In the genomic region with DNA sequence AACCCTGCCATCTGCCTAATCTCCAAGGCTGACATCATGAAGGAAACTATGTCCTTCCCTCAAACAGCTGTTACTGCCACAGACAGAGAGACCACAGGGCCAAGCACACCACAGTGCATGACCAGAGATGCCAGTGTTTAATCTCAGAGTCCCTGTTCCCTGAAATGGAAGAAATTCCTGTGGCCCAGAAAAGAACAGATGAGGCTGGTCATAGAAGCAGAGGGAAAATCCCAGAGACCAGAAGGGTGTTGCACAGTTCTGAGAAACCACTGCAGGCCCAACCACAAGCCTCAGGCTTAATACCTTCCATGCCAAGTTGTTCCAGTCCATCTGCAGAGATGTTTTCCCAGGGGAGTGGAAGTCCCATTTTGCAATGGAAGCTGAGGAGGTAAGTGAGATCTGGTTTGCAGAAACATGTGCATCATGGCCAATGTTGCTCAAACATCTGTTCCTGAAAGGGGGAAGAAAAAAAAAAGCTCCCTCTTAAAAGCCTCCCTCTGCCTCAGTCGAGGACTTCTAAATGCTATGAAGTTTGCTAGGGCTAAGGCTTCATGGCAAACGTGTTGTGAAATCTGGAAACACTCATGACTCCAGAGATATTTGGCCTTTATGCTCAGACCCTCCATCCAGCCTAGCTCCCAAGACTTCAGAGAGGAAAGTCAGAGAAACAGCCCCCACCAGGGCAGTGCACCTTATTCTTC, we compare ENCODE assay signal across 9 cellular contexts.
DNase-seq lines count a peak whose midpoint lies in the region; ATAC-seq, FAIRE-seq and TF ChIP-seq lines count a peak whose summit lies in the region.
"Had no signal": no experiment of that assay in that cellular context is flagged by ENCODE, and none has a peak within 500 bp of the region (broad histone marks: within the 10 kb centered on the region; RNA-seq: fewer than 3 reads in every experiment).

No MANE protein-coding gene starts in this region.

- H3K27ac ChIP-seq in Karpas-422 (ENCODE audit: low read length) (0 out of 2 replicates have a peak overlapping the region, but pooled peaks have one; percentile 93), kidney (ENCODE audit: low read depth in 2 of 2, low read length in 2 of 2) (peak overlapping the region; percentile 33 to 47), thymus (ENCODE audit: low read depth) (peak overlapping the region; percentile 47), GM23338 (ENCODE audit: low read depth) (no peak overlapping the region)

- intact Hi-C loops in kidney (cut with DNase I): loop anchor here (5.0 to 10.0 kb wide), 2 partner anchors 200 to 728 kb away; partner anchors contain the start of gene NCOR2

- H4K20me1 ChIP-seq in Karpas-422 (ENCODE audit: insufficient read depth, low read depth, low read length) (no peaks in the 10 kb centered on the region), GM23338 (replicated peaks; ENCODE audit: insufficient read depth) (no peaks in the 10 kb centered on the region)

- H3K4me3 Mint-ChIP-seq in activated T-cell treated with anti-CD3 and anti-CD28 coated beads, Interleukin-2, amount 50 U/mL, for 4 hours: no peak overlapping the region
- H3K4me3 Mint-ChIP-seq in GM23338: no peak overlapping the region

- H3K4me2 ChIP-seq in Karpas-422 (ENCODE audit: low read depth, low read length, poor library complexity, severe bottlenecking) (no peak overlapping the region), GM23338 (no peak overlapping the region)

- H3K9ac ChIP-seq in Karpas-422 (ENCODE audit: low read length) (no peak overlapping the region), kidney (ENCODE audit: low read length in 2 of 2) (no peak overlapping the region)

- no peak for FAIRE-seq in kidney (lab: Jason Lieb, UNC)

- TF ChIP-seq CTCF in cardiac fibroblast (IDR thresholded peaks at IDR 0.05; ENCODE audit: low read depth, low read length): no peak
- no peak for TF ChIP-seq CTCF in kidney (IDR thresholded peaks at IDR 0.05; ENCODE audit: borderline replicate concordance, extremely low read depth, insufficient read depth)
- TF ChIP-seq CTCF in GM23338 (conservative IDR thresholded peaks at IDR 0.05; ENCODE audit: low read depth in 2 of 2): no peak

- H3K27me3 Mint-ChIP-seq in activated T-cell treated with anti-CD3 and anti-CD28 coated beads, Interleukin-2, amount 50 U/mL, for 4 hours (ENCODE audit: low read depth): peaks cover 6% of the 10 kb centered on the region
- peaks cover 9% of the 10 kb centered on the region for H3K27me3 Mint-ChIP-seq in GM23338 (ENCODE audit: insufficient read depth, low read depth, poor library complexity)

- H3K4me1 Mint-ChIP-seq in activated T-cell treated with anti-CD3 and anti-CD28 coated beads, Interleukin-2, amount 50 U/mL, for 4 hours (ENCODE audit: low read depth): peaks cover 30% of the 10 kb centered on the region
- H3K4me1 Mint-ChIP-seq in GM23338: peaks cover 2% of the 10 kb centered on the region; the same call in 2 of the 3 replicates

- no peaks in the 10 kb centered on the region; the same call in 1 of the 2 replicates for H3K36me3 ChIP-seq in Karpas-422 (ENCODE audit: insufficient read depth, low read length)
- H3K36me3 ChIP-seq in kidney (ENCODE audit: control insufficient read depth in 1 of 2, insufficient read depth in 2 of 2, low read length in 2 of 2): no peaks in the 10 kb centered on the region
- no peaks in the 10 kb centered on the region for H3K36me3 ChIP-seq in thymus (ENCODE audit: control insufficient read depth, insufficient read depth)
- H3K36me3 ChIP-seq in GM23338 (ENCODE audit: insufficient read depth): no peaks in the 10 kb centered on the region

- no peak for DNase-seq in Karpas-422
- DNase-seq in cardiac fibroblast (ENCODE audit: low read depth in 2 of 2): peak; percentile 96 to 97
- DNase-seq in kidney: no peak
- no peak for DNase-seq in NCI-H748 treated with DMSO at 0.1 percent for 48 hours (lab: John Stamatoyannopoulos, UW)
- DNase-seq in activated T-cell treated with anti-CD3 and anti-CD28 coated beads, Interleukin-2, amount 50 U/mL, for 4 hours: no peak
- DNase-seq in GM23338 (ENCODE audit: low spot score): no peak
- DNase-seq: stimulated activated CD4-positive, alpha-beta T cell treated with anti-CD3 and anti-CD28 coated beads, Interleukin-12 subunit alpha, Interleukin-12 subunit beta, amount 100 ng/mL, for 4 hours had no signal

- peaks cover 13% of the 10 kb centered on the region for H3K9me3 Mint-ChIP-seq in activated T-cell treated with anti-CD3 and anti-CD28 coated beads, Interleukin-2, amount 50 U/mL, for 4 hours
- peaks cover 35% of the 10 kb centered on the region for H3K9me3 Mint-ChIP-seq in GM23338

- peaks cover 40% of the 10 kb centered on the region for H3K4me1 ChIP-seq in Karpas-422 (ENCODE audit: low read length)
- H3K4me1 ChIP-seq in kidney (ENCODE audit: control insufficient read depth in 1 of 2, insufficient read depth in 1 of 2, low read depth in 1 of 2, low read length in 2 of 2): peaks cover 8 to 12% of the 10 kb centered on the region in 2 donors
- H3K4me1 ChIP-seq in thymus (ENCODE audit: control insufficient read depth, insufficient read depth, low read length): no peaks in the 10 kb centered on the region
- no peaks in the 10 kb centered on the region; the same call in 1 of the 2 replicates for H3K4me1 ChIP-seq in GM23338 (ENCODE audit: insufficient read depth)

- H2AFZ ChIP-seq in Karpas-422 (ENCODE audit: low read length) (no peak overlapping the region), GM23338 (no peak overlapping the region)

- H3F3A ChIP-seq in GM23338 (replicated peaks; ENCODE audit: low read depth): no peaks in the 10 kb centered on the region

- H3K9me2 ChIP-seq in Karpas-422 (replicated peaks; ENCODE audit: insufficient read depth, low read length) (no peaks in the 10 kb centered on the region), GM23338 (ENCODE audit: insufficient read depth) (no peaks in the 10 kb centered on the region)

- H3K9me3 ChIP-seq in Karpas-422 (ENCODE audit: low read length) (peaks cover 16% of the 10 kb centered on the region), kidney (ENCODE audit: control insufficient read depth in 1 of 2, low read length in 2 of 2) (peaks cover 0 to 12% of the 10 kb centered on the region in 2 donors), thymus (ENCODE audit: control insufficient read depth) (peaks cover 2% of the 10 kb centered on the region)

- no peaks in the 10 kb centered on the region for H3K79me2 ChIP-seq in Karpas-422 (ENCODE audit: low read length)
- H3K79me2 ChIP-seq in GM23338 (replicated peaks; ENCODE audit: insufficient read depth): no peaks in the 10 kb centered on the region

- H3K36me3 Mint-ChIP-seq in activated T-cell treated with anti-CD3 and anti-CD28 coated beads, Interleukin-2, amount 50 U/mL, for 4 hours (ENCODE audit: insufficient read depth): peaks cover 4% of the 10 kb centered on the region
- H3K36me3 Mint-ChIP-seq in GM23338 (ENCODE audit: low read depth): peaks cover 14% of the 10 kb centered on the region

- H3K4me3 ChIP-seq in Karpas-422 (ENCODE audit: low read length): no peak overlapping the region
- no peak overlapping the region for H3K4me3 ChIP-seq in cardiac fibroblast (replicated peaks in 1 of 2; ENCODE audit: low read depth in 2 of 2, low read length in 2 of 2)
- no peak overlapping the region for H3K4me3 ChIP-seq in kidney (ENCODE audit: low read length in 2 of 2)
- no peak overlapping the region for H3K4me3 ChIP-seq in thymus (ENCODE audit: low read length)
- no peak overlapping the region for H3K4me3 ChIP-seq in GM23338

- WGBS in thymus: 86% methylated on average over 2 of the region's 2 CpGs

- no peak for ATAC-seq in SK-N-SH treated with all-trans-retinoic acid at 6 μM for 48 hours
- ATAC-seq in activated T-cell treated with anti-CD3 and anti-CD28 coated beads, Interleukin-2, amount 50 U/mL, for 4 hours: no peak
- no peak for ATAC-seq in GM23338

- H3K27ac Mint-ChIP-seq in GM23338: no peak overlapping the region

- no peaks in the 10 kb centered on the region for H3K27me3 ChIP-seq in Karpas-422 (ENCODE audit: low read length)
- H3K27me3 ChIP-seq in thymus (ENCODE audit: control insufficient read depth, insufficient read depth): no peaks in the 10 kb centered on the region
- H3K27me3 ChIP-seq in GM23338 (ENCODE audit: insufficient read depth): no peaks in the 10 kb centered on the region

TF ChIP-seq in SK-N-SH treated with all-trans-retinoic acid at 6 μM for 48 hours, 23 proteins besides CTCF, POLR2A, EP300 and RAD21:
- no peak for TF ChIP-seq GLIS3 (CRISPR knock-in tag; IDR thresholded peaks at IDR 0.05)
- no peak for TF ChIP-seq ZNF8 (CRISPR knock-in tag; IDR thresholded peaks at IDR 0.05)
- no peak for TF ChIP-seq ISL1 (CRISPR knock-in tag; IDR thresholded peaks at IDR 0.05)
- TF ChIP-seq CSDC2 (CRISPR knock-in tag; IDR thresholded peaks at IDR 0.05): no peak
TF ChIP-seq in SK-N-SH treated with all-trans-retinoic acid at 6 μM for 48 hours: peak in this region for 0.

TF ChIP-seq in GM23338, 12 proteins besides CTCF, POLR2A, EP300 and RAD21 (continues in another document):
- TF ChIP-seq POLR2AphosphoS5 (IDR thresholded peaks at IDR 0.05; ENCODE audit: low read depth): no peak

Comparison
In these comparisons a context has a peak if more than half of its experiments do, and no peak if none do; other contexts are left out.
1. DNase-seq: peak in cardiac fibroblast (2 of 2); none in Karpas-422 (single experiment), kidney (single experiment), NCI-H748 treated with DMSO at 0.1 percent for 48 hours (single experiment), activated T-cell treated with anti-CD3 and anti-CD28 coated beads, Interleukin-2, amount 50 U/mL, for 4 hours (single experiment) and GM23338 (single experiment).